6 cellular contexts compared by ENCODE assay signal in genomic region chr20:62367483-62368302, GRCh38. TPM values are rescaled to one million over a fixed set of nuclear protein-coding genes. Genes with fewer than 3 reads are reported as not detected.
DNase-seq lines count a peak whose midpoint lies in the region; ATAC-seq lines count a peak whose summit lies in the region.

No MANE protein-coding gene starts in this region.

- H3K27ac Mint-ChIP-seq in activated CD4-positive, alpha-beta T cell treated with anti-CD3 and anti-CD28 coated beads, Interleukin-2, amount 10 ng/mL, durations not matched to agents 7 days and 5 days: no peak overlapping the region

- H3K27me3 Mint-ChIP-seq in activated CD4-positive, alpha-beta T cell treated with anti-CD3 and anti-CD28 coated beads, Interleukin-2, amount 10 ng/mL, durations not matched to agents 7 days and 5 days: peaks cover 27% of the 10 kb centered on the region

- H3K4me1 Mint-ChIP-seq in activated CD4-positive, alpha-beta T cell treated with anti-CD3 and anti-CD28 coated beads, Interleukin-2, amount 10 ng/mL, durations not matched to agents 7 days and 5 days: no peaks in the 10 kb centered on the region

- peak overlapping the region; percentile 89 for H3K18ac ChIP-seq in trophoblast cell (ENCODE audit: low read length)

- no peaks in the 10 kb centered on the region for H3K9me3 Mint-ChIP-seq in activated CD4-positive, alpha-beta T cell treated with anti-CD3 and anti-CD28 coated beads, Interleukin-2, amount 10 ng/mL, durations not matched to agents 7 days and 5 days

- peak overlapping the region; percentile 33 for H3K4me3 ChIP-seq in trophoblast cell (ENCODE audit: low read depth, low read length)

- H3K4ac ChIP-seq in trophoblast cell (ENCODE audit: low read depth, low read length): peak overlapping the region; percentile 53

- H3K36me3 Mint-ChIP-seq in activated CD4-positive, alpha-beta T cell treated with anti-CD3 and anti-CD28 coated beads, Interleukin-2, amount 10 ng/mL, durations not matched to agents 7 days and 5 days (ENCODE audit: low read depth): no peaks in the 10 kb centered on the region

- DNase-seq in activated CD4-positive, alpha-beta T cell treated with anti-CD3 and anti-CD28 coated beads, Interleukin-2, amount 10 ng/mL, durations not matched to agents 7 days and 5 days: no peak
- DNase-seq in activated CD4-positive, alpha-beta T cell treated with anti-CD3 and anti-CD28 coated beads for 4 hours: no peak
- peak; percentile 44 for DNase-seq in cerebellar cortex (ENCODE audit: low spot score)
- DNase-seq in trophoblast cell: peak; percentile 75 to 82
- no peak for DNase-seq in NCI-H774 (lab: John Stamatoyannopoulos, UW)

- peaks cover 5 to 6% of the 10 kb centered on the region in 2 experiments for H3K36me3 ChIP-seq in trophoblast cell (ENCODE audit: control insufficient read depth in 1 of 2, insufficient read depth in 2 of 2, low read length in 2 of 2)

- H3K27ac ChIP-seq in trophoblast cell (ENCODE audit: low read depth, low read length): peak overlapping the region; percentile 59

- no peak overlapping the region for H3K9ac ChIP-seq in trophoblast cell (ENCODE audit: low read length)

- peaks cover 53 to 63% of the 10 kb centered on the region in 2 experiments for H3K4me1 ChIP-seq in trophoblast cell (ENCODE audit: control insufficient read depth in 1 of 2, insufficient read depth in 2 of 2, low read length in 2 of 2)

- H3K79me1 ChIP-seq in trophoblast cell (ENCODE audit: low read length): peaks cover 35% of the 10 kb centered on the region

- WGBS in trophoblast cell (ENCODE audit: extremely low coverage, insufficient coverage, insufficient read length): no CpG with 5 or more reads among the region's 53 CpGs

- H2BK12ac ChIP-seq in trophoblast cell (ENCODE audit: low read length): peak overlapping the region; percentile 39

- H3K9me3 ChIP-seq in trophoblast cell (ENCODE audit: insufficient read depth, low read depth, low read length): no peaks in the 10 kb centered on the region

- H3K14ac ChIP-seq in trophoblast cell (ENCODE audit: low read length): peak overlapping the region; percentile 63

- peak overlapping the region; percentile 27 for H3K4me3 Mint-ChIP-seq in activated CD4-positive, alpha-beta T cell treated with anti-CD3 and anti-CD28 coated beads, Interleukin-2, amount 10 ng/mL, durations not matched to agents 7 days and 5 days

- H4K91ac ChIP-seq in trophoblast cell (ENCODE audit: low read depth, low read length): peak overlapping the region; percentile 92

- H2BK5ac ChIP-seq in trophoblast cell (ENCODE audit: low read depth, low read length, poor library complexity): peak overlapping the region; percentile 54

- H2AK5ac ChIP-seq in trophoblast cell (ENCODE audit: low read length): peak overlapping the region; percentile 77

- CTCF ChIA-PET in activated CD4-positive, alpha-beta T cell treated with anti-CD3 and anti-CD28 coated beads, Interleukin-2, amount 10 ng/mL, durations not matched to agents 7 days and 5 days (lab: Charles Lee): interaction anchor here (0.9 to 1.8 kb wide), 4 partner anchors 16 to 67 kb away, joined by 3 to 5 read pairs (median 4); no protein-coding TSS in a partner anchor

- peak overlapping the region; percentile 50 for H2BK120ac ChIP-seq in trophoblast cell (ENCODE audit: insufficient read depth, low read length, poor library complexity)

- H3K79me2 ChIP-seq in trophoblast cell (ENCODE audit: control insufficient read depth, insufficient read depth, low read length, poor library complexity): peaks cover 28% of the 10 kb centered on the region

- H4K12ac ChIP-seq in trophoblast cell (ENCODE audit: low read depth, low read length): peak overlapping the region; percentile 45

- H3K4me2 ChIP-seq in trophoblast cell (ENCODE audit: low read length): peak overlapping the region; percentile 73

- H4K8ac ChIP-seq in trophoblast cell (ENCODE audit: low read depth, low read length): peak overlapping the region; percentile 60

- POLR2A ChIA-PET in activated CD4-positive, alpha-beta T cell treated with anti-CD3 and anti-CD28 coated beads, Interleukin-2, amount 10 ng/mL, durations not matched to agents 7 days and 5 days (lab: Charles Lee): no interaction called here

- H3K23ac ChIP-seq in trophoblast cell (ENCODE audit: low read length): no peak overlapping the region

- no peak for ATAC-seq in HG02885 (IDR thresholded peaks at IDR 0.05; ENCODE audit: poor library complexity, unreplicated experiment)

- peak overlapping the region; percentile 58 for H2AFZ ChIP-seq in trophoblast cell (ENCODE audit: insufficient read depth, low read length, poor library complexity)

- H3K27me3 ChIP-seq in trophoblast cell (ENCODE audit: insufficient read depth, low read length): no peaks in the 10 kb centered on the region

RNA-seq across cellular contexts. Expression of gene LAMA5, which starts 0.6 kb away (rescaled TPM):
- under 1 TPM; 0.64 to 0.67 TPM for total RNA-seq in activated CD4-positive, alpha-beta T cell treated with anti-CD3 and anti-CD28 coated beads, Interleukin-2, amount 10 ng/mL, durations not matched to agents 7 days and 5 days
- 135 and 147 TPM in 2 replicates for polyA plus RNA-seq in trophoblast cell (2013)

RNA-seq across cellular contexts. Expression of gene RPS21, which starts 19.2 kb away (rescaled TPM):
- total RNA-seq in activated CD4-positive, alpha-beta T cell treated with anti-CD3 and anti-CD28 coated beads, Interleukin-2, amount 10 ng/mL, durations not matched to agents 7 days and 5 days: 1,000 to 10,000 TPM; 1,391 to 1,979 TPM
- polyA plus RNA-seq in trophoblast cell (2013): 2,264 and 2,365 TPM in 2 replicates

RNA-seq across cellular contexts. Expression of gene CABLES2, which starts 39.4 kb away (rescaled TPM):
- 10 to 100 TPM; 19.1 to 22.5 TPM for total RNA-seq in activated CD4-positive, alpha-beta T cell treated with anti-CD3 and anti-CD28 coated beads, Interleukin-2, amount 10 ng/mL, durations not matched to agents 7 days and 5 days
- 15.0 and 15.1 TPM in 2 replicates for polyA plus RNA-seq in trophoblast cell (2013)

RNA-seq across cellular contexts. Expression of gene RBBP8NL, which starts 59.6 kb away (rescaled TPM):
- not detected for total RNA-seq in activated CD4-positive, alpha-beta T cell treated with anti-CD3 and anti-CD28 coated beads, Interleukin-2, amount 10 ng/mL, durations not matched to agents 7 days and 5 days
- polyA plus RNA-seq in trophoblast cell (2013): 7.9 TPM in 2 replicates

Comparison
In these comparisons a context has a peak if more than half of its experiments do, and no peak if none do; other contexts are left out.
1. DNase-seq: peak in cerebellar cortex (single experiment) and trophoblast cell (2 of 2); none in activated CD4-positive, alpha-beta T cell treated with anti-CD3 and anti-CD28 coated beads, Interleukin-2, amount 10 ng/mL, durations not matched to agents 7 days and 5 days (single experiment), activated CD4-positive, alpha-beta T cell treated with anti-CD3 and anti-CD28 coated beads for 4 hours (0 of 2) and NCI-H774 (single experiment).